Comparison of ENCODE assay signal across 29 cellular contexts in the genomic region with DNA sequence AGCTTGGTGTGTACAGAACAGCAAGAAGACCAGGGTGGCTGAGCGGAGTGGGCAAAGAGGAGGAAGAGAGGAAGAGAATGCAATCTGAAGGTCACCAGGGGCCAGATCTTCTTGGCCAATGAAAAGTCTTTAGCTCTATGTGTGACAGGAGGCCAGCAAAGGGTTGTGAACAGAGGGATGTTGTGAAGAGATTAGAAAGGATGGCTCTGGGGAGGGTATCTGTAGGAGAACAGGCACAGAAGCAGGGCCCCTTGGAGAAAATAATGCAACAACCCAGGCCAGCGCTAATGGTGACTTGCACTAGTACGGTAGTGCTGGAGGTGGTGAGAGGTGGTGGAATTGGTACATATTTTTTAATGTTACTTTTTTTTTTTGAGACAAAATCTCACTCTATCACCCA.
"Had no signal": no experiment of that assay in that cellular context is flagged by ENCODE, and none has a peak within 500 bp of the region (broad histone marks: within the 10 kb centered on the region; RNA-seq: fewer than 3 reads in every experiment).

No MANE protein-coding gene starts in this region.

- H3K9me3 Mint-ChIP-seq: stimulated activated effector memory CD8-positive, alpha-beta T cell treated with anti-CD3 and anti-CD28 coated beads, Interleukin-12 subunit alpha, Interleukin-12 subunit beta, amount 100 ng/mL, for 72 hours; stimulated activated memory B cell treated with anti-CD40 and anti-IgM and Interleukin-4, amounts not matched to agents 10 μg/mL and 1 μg/mL and 100 μg/mL, for 72 hours; stimulated activated naive B cell treated with anti-CD40 and anti-IgM and Interleukin-4, amounts not matched to agents 10 μg/mL and 1 μg/mL and 100 μg/mL, for 72 hours; stimulated activated naive CD8-positive, alpha-beta T cell treated with anti-CD3 and anti-CD28 coated beads, Interleukin-15, amount 100 ng/mL, for 72 hours; stimulated activated naive CD8-positive, alpha-beta T cell treated with anti-CD3 and anti-CD28 coated beads, Interleukin-15, Interleukin-2, amounts not matched to agents 100 ng/mL and 50 ng/mL, for 24 hours; type B pancreatic cell had no signal

- H3K9me3 ChIP-seq: stomach, suprapubic skin, testis, thoracic aorta, thyroid gland, tibial artery, tibial nerve, transverse colon, upper lobe of left lung, upper lobe of right lung, uterus, vagina had no signal

- ATAC-seq: stimulated activated effector memory CD8-positive, alpha-beta T cell treated with anti-CD3 and anti-CD28 coated beads, Interleukin-12 subunit alpha, Interleukin-12 subunit beta, amount 100 ng/mL, for 72 hours; stimulated activated memory B cell treated with anti-CD40 and anti-IgM and Interleukin-4, amounts not matched to agents 10 μg/mL and 1 μg/mL and 100 μg/mL, for 72 hours; stimulated activated naive B cell treated with anti-CD40 and anti-IgM and Interleukin-4, amounts not matched to agents 10 μg/mL and 1 μg/mL and 100 μg/mL, for 72 hours; stimulated activated naive CD8-positive, alpha-beta T cell treated with anti-CD3 and anti-CD28 coated beads, Interleukin-15, amount 100 ng/mL, for 72 hours; stimulated activated naive CD8-positive, alpha-beta T cell treated with anti-CD3 and anti-CD28 coated beads, Interleukin-15, Interleukin-2, amounts not matched to agents 100 U/mL and 50 U/mL, for 24 hours; upper lobe of right lung had no signal

- H3K27ac ChIP-seq: stomach, suprapubic skin, testis, thoracic aorta, thyroid gland, tibial artery, tibial nerve, upper lobe of left lung, upper lobe of right lung, uterus, vagina had no signal

- H3K4me3 ChIP-seq: stomach, suprapubic skin, testis, thoracic aorta, thyroid gland, tibial artery, tibial nerve, transverse colon, upper lobe of left lung, upper lobe of right lung, uterus, vagina had no signal

- H3K36me3 Mint-ChIP-seq: stimulated activated effector memory CD8-positive, alpha-beta T cell treated with anti-CD3 and anti-CD28 coated beads, Interleukin-12 subunit alpha, Interleukin-12 subunit beta, amount 100 ng/mL, for 72 hours; stimulated activated memory B cell treated with anti-CD40 and anti-IgM and Interleukin-4, amounts not matched to agents 10 μg/mL and 1 μg/mL and 100 μg/mL, for 72 hours; stimulated activated naive B cell treated with anti-CD40 and anti-IgM and Interleukin-4, amounts not matched to agents 10 μg/mL and 1 μg/mL and 100 μg/mL, for 72 hours; type B pancreatic cell had no signal

- H3K4me1 ChIP-seq: stomach, suprapubic skin, testis, thyroid gland, tibial artery, tibial nerve, upper lobe of left lung, upper lobe of right lung, uterus had no signal

- H3K27ac Mint-ChIP-seq: stimulated activated effector memory CD8-positive, alpha-beta T cell treated with anti-CD3 and anti-CD28 coated beads, Interleukin-12 subunit alpha, Interleukin-12 subunit beta, amount 100 ng/mL, for 72 hours; stimulated activated memory B cell treated with anti-CD40 and anti-IgM and Interleukin-4, amounts not matched to agents 10 μg/mL and 1 μg/mL and 100 μg/mL, for 72 hours; stimulated activated naive B cell treated with anti-CD40 and anti-IgM and Interleukin-4, amounts not matched to agents 10 μg/mL and 1 μg/mL and 100 μg/mL, for 72 hours; stimulated activated naive CD8-positive, alpha-beta T cell treated with anti-CD3 and anti-CD28 coated beads, Interleukin-15, Interleukin-2, amounts not matched to agents 100 ng/mL and 50 ng/mL, for 24 hours; type B pancreatic cell had no signal

- H3K27me3 ChIP-seq: stomach, suprapubic skin, testis, thyroid gland, tibial artery, tibial nerve, transverse colon, upper lobe of left lung, upper lobe of right lung, uterus, vagina had no signal

- DNase-seq: stimulated activated CD4-positive, alpha-beta T cell treated with anti-CD3 and anti-CD28 coated beads, Interleukin-2, amount 100 ng/mL, for 48 hours; stimulated activated CD4-positive, alpha-beta T cell treated with anti-CD3 and anti-CD28 coated beads, Interleukin-4, amount 100 ng/mL, for 1 hour; stimulated activated CD4-positive, alpha-beta T cell treated with anti-CD3 and anti-CD28 coated beads, Interleukin-4, amount 100 ng/mL, for 24 hours; stimulated activated CD4-positive, alpha-beta T cell treated with anti-CD3 and anti-CD28 coated beads, Interleukin-4, amount 100 ng/mL, for 4 hours; stimulated activated CD8-positive, alpha-beta memory T cell treated with anti-CD3 and anti-CD28 coated beads, Interleukin-4, amount 100 ng/mL, for 48 hours; stimulated activated naive B cell treated with anti-CD40 and anti-IgM and Interleukin-4, amounts not matched to agents 10 μg/mL and 1 μg/mL and 100 μg/mL, for 72 hours; stimulated activated naive CD4-positive, alpha-beta T cell; stimulated activated naive CD4-positive, alpha-beta T cell treated with Interleukin-2 at 50 U/mL for 16 hours; stimulated activated naive CD8-positive, alpha-beta T cell treated with anti-CD3 and anti-CD28 coated beads, Interleukin-15, amount 100 ng/mL, for 72 hours; stimulated activated naive CD8-positive, alpha-beta T cell treated with anti-CD3 and anti-CD28 coated beads, Interleukin-15, Interleukin-2, amounts not matched to agents 100 U/mL and 50 U/mL, for 24 hours; stomach; substantia nigra; testis; thyroid gland; tibial artery; transverse colon; trophoblast cell; upper lobe of left lung; upper lobe of right lung; uterus had no signal

- H3K27me3 Mint-ChIP-seq: stimulated activated memory B cell treated with anti-CD40 and anti-IgM and Interleukin-4, amounts not matched to agents 10 μg/mL and 1 μg/mL and 100 μg/mL, for 72 hours; stimulated activated naive CD8-positive, alpha-beta T cell treated with anti-CD3 and anti-CD28 coated beads, Interleukin-15, Interleukin-2, amounts not matched to agents 100 ng/mL and 50 ng/mL, for 24 hours; type B pancreatic cell had no signal

- FAIRE-seq: urothelium cell line had no signal

- H3K36me3 ChIP-seq: stomach, suprapubic skin, thoracic aorta, thyroid gland, tibial nerve, transverse colon, upper lobe of left lung, upper lobe of right lung, uterus, vagina had no signal

- H3K4me3 Mint-ChIP-seq: stimulated activated effector memory CD8-positive, alpha-beta T cell treated with anti-CD3 and anti-CD28 coated beads, Interleukin-12 subunit alpha, Interleukin-12 subunit beta, amount 100 ng/mL, for 72 hours; stimulated activated memory B cell treated with anti-CD40 and anti-IgM and Interleukin-4, amounts not matched to agents 10 μg/mL and 1 μg/mL and 100 μg/mL, for 72 hours; stimulated activated naive B cell treated with anti-CD40 and anti-IgM and Interleukin-4, amounts not matched to agents 10 μg/mL and 1 μg/mL and 100 μg/mL, for 72 hours; stimulated activated naive CD8-positive, alpha-beta T cell treated with anti-CD3 and anti-CD28 coated beads, Interleukin-15, amount 100 ng/mL, for 72 hours; stimulated activated naive CD8-positive, alpha-beta T cell treated with anti-CD3 and anti-CD28 coated beads, Interleukin-15, Interleukin-2, amounts not matched to agents 100 ng/mL and 50 ng/mL, for 24 hours; type B pancreatic cell had no signal

- H3K4me1 Mint-ChIP-seq: stimulated activated effector memory CD8-positive, alpha-beta T cell treated with anti-CD3 and anti-CD28 coated beads, Interleukin-12 subunit alpha, Interleukin-12 subunit beta, amount 100 ng/mL, for 72 hours; stimulated activated memory B cell treated with anti-CD40 and anti-IgM and Interleukin-4, amounts not matched to agents 10 μg/mL and 1 μg/mL and 100 μg/mL, for 72 hours; stimulated activated naive B cell treated with anti-CD40 and anti-IgM and Interleukin-4, amounts not matched to agents 10 μg/mL and 1 μg/mL and 100 μg/mL, for 72 hours; stimulated activated naive CD8-positive, alpha-beta T cell treated with anti-CD3 and anti-CD28 coated beads, Interleukin-15, amount 100 ng/mL, for 72 hours had no signal
